23 cellular contexts compared by ENCODE assay signal in the genomic region with DNA sequence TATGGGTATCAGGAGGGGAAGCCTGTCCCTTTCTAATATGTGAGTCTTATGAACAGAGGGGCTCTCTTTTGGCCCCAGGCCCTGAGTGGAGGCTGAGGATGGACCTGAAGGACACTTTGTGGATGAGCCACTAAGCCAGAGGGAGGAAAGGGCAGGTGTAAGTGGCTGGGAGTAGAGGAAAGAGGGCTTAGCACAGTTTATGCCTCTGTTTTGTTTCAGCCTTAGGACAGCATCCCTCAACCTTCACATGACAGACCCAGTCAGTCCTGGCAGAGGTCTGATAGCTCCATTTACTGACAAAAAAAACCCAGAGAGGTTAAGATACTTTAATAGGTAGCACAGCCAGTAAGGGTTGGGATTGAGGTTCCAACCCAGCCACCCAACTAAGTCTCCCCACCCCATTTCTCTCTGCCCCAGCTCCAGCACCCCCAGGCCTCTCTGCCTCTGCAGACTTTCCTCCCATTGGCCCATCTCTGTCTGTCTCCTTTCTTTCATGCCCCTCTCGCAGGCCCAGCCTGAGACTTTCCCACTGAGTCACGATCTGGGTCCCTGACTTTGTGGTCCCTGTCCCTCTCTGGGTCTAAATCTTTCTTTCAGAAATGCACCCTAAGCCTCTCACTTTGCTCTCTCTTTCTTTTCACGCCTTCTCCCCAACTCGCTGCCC. TPM values are rescaled to one million over a fixed set of nuclear protein-coding genes. Genes with fewer than 3 reads are reported as not detected.
DNase-seq lines count a peak whose midpoint lies in the region; ATAC-seq and TF ChIP-seq lines count a peak whose summit lies in the region.
"Had no signal": no experiment of that assay in that cellular context is flagged by ENCODE, and none has a peak within 500 bp of the region (broad histone marks: within the 10 kb centered on the region; RNA-seq: fewer than 3 reads in every experiment).

No MANE protein-coding gene starts in this region.

- CTCF ChIA-PET in HEK293 (lab: Yijun Ruan, JAX): interaction anchor here (1.0 kb wide), 1 partner anchor 14 kb away, joined by 4 read pairs; no protein-coding TSS in a partner anchor

- no peaks in the 10 kb centered on the region for H3K9me3 ChIP-seq in HEK293 (ENCODE audit: control insufficient read depth, insufficient read depth, low read depth, low read length)
- H3K9me3 ChIP-seq: left ventricle myocardium inferior, SK-N-SH, transverse colon had no signal

- TF ChIP-seq CTCF in HEK293 (tag by site-specific recombination; IDR thresholded peaks at IDR 0.05) (no peak), nephron progenitor cell (IDR thresholded peaks at IDR 0.05) (no peak)

- peak; percentile 49 for DNase-seq in activated CD8-positive, alpha-beta memory T cell treated with anti-CD3 and anti-CD28 coated beads for 24 hours
- DNase-seq in activated CD8-positive, alpha-beta memory T cell treated with anti-CD3 and anti-CD28 coated beads, Interleukin-2, amount 50 U/mL, for 4 hours: no peak
- no peak for DNase-seq in activated naive CD8-positive, alpha-beta T cell treated with anti-CD3 and anti-CD28 coated beads for 36 hours
- DNase-seq in nephron progenitor cell (no peak), NCI-H1436 treated with DMSO at 0.1 percent for 48 hours (lab: John Stamatoyannopoulos, UW) (no peak), NCI-H146 (lab: John Stamatoyannopoulos, UW) (no peak)
- DNase-seq: brain microvascular endothelial cell; left ventricle myocardium inferior; NCI-H446 treated with DMSO at 0.1 percent for 48 hours; occipital lobe; SK-N-SH; stimulated activated CD4-positive, alpha-beta T cell treated with anti-CD3 and anti-CD28 coated beads, Interleukin-1b, Interleukin-23, amount 100 ng/mL, for 48 hours; transverse colon had no signal

- no peak for ATAC-seq in HG02610 (IDR thresholded peaks at IDR 0.05; ENCODE audit: unreplicated experiment)
- ATAC-seq: activated T-helper 17 cell treated with anti-CD3 and anti-CD28 coated beads, Interleukin-2, amount 50 U/mL, for 72 hours had no signal

- H3K4me1 Mint-ChIP-seq in activated naive CD8-positive, alpha-beta T cell treated with anti-CD3 and anti-CD28 coated beads for 36 hours: peaks cover 71% of the 10 kb centered on the region
- H3K4me1 Mint-ChIP-seq in nephron progenitor cell: peaks cover 49% of the 10 kb centered on the region

- POLR2A ChIA-PET in HEK293 (lab: Yijun Ruan, JAX): no interaction called here

- H3K27ac Mint-ChIP-seq in activated naive CD8-positive, alpha-beta T cell treated with anti-CD3 and anti-CD28 coated beads for 36 hours: peak overlapping the region; percentile 52
- peak overlapping the region; percentile 69 for H3K27ac Mint-ChIP-seq in nephron progenitor cell
- H3K27ac Mint-ChIP-seq: activated T-helper 17 cell treated with anti-CD3 and anti-CD28 coated beads, Interleukin-2, amount 50 U/mL, for 72 hours had no signal

- H3K4me3 Mint-ChIP-seq in activated naive CD8-positive, alpha-beta T cell treated with anti-CD3 and anti-CD28 coated beads for 36 hours: no peak overlapping the region
- no peak overlapping the region for H3K4me3 Mint-ChIP-seq in nephron progenitor cell
- H3K4me3 Mint-ChIP-seq: activated T-helper 17 cell treated with anti-CD3 and anti-CD28 coated beads, Interleukin-2, amount 50 U/mL, for 72 hours; B cell had no signal

- no peaks in the 10 kb centered on the region for H3K9me3 Mint-ChIP-seq in activated naive CD8-positive, alpha-beta T cell treated with anti-CD3 and anti-CD28 coated beads for 36 hours
- no peaks in the 10 kb centered on the region for H3K9me3 Mint-ChIP-seq in nephron progenitor cell
- H3K9me3 Mint-ChIP-seq: activated T-helper 17 cell treated with anti-CD3 and anti-CD28 coated beads, Interleukin-2, amount 50 U/mL, for 72 hours had no signal

- H3K4me3 ChIP-seq in HEK293 (ENCODE audit: low read depth, low read length): no peak overlapping the region
- H3K4me3 ChIP-seq: left ventricle myocardium inferior, transverse colon had no signal

- no peaks in the 10 kb centered on the region for H3K4me1 ChIP-seq in HEK293 (ENCODE audit: control insufficient read depth, insufficient read depth, low read length)

- H3K36me3 Mint-ChIP-seq in activated naive CD8-positive, alpha-beta T cell treated with anti-CD3 and anti-CD28 coated beads for 36 hours: no peaks in the 10 kb centered on the region
- no peaks in the 10 kb centered on the region for H3K36me3 Mint-ChIP-seq in nephron progenitor cell (ENCODE audit: low read depth)

- no peaks in the 10 kb centered on the region for H3K27me3 Mint-ChIP-seq in activated naive CD8-positive, alpha-beta T cell treated with anti-CD3 and anti-CD28 coated beads for 36 hours
- H3K27me3 Mint-ChIP-seq in nephron progenitor cell (ENCODE audit: low read depth, poor library complexity): peaks cover 72% of the 10 kb centered on the region
- H3K27me3 Mint-ChIP-seq: activated T-helper 17 cell treated with anti-CD3 and anti-CD28 coated beads, Interleukin-2, amount 50 U/mL, for 72 hours had no signal

- H3K36me3 ChIP-seq in HEK293 (ENCODE audit: control insufficient read depth in 2 of 2, insufficient read depth in 1 of 2, low read length in 2 of 2): no peaks in the 10 kb centered on the region
- H3K36me3 ChIP-seq: brain microvascular endothelial cell, left ventricle myocardium inferior, transverse colon, WERI-Rb-1 had no signal

- H3K27ac ChIP-seq in HEK293 (ENCODE audit: extremely low read depth, low read depth, low read length): no peak overlapping the region
- H3K27ac ChIP-seq: brain microvascular endothelial cell, epithelial cell of prostate, left ventricle myocardium inferior, RWPE1, transverse colon, WERI-Rb-1 had no signal

TF ChIP-seq in HEK293, 187 proteins besides CTCF, POLR2A, EP300 and RAD21:
- no peak for TF ChIP-seq ZNF37A (tag by site-specific recombination; IDR thresholded peaks at IDR 0.05)
- TF ChIP-seq PRDM1 (tag by site-specific recombination; IDR thresholded peaks at IDR 0.05): 0 out of 2 replicates have a peak, but pooled peaks have one; percentile 28

RNA-seq across cellular contexts. Expression of gene TBX21, which starts 4.7 kb away (rescaled TPM):
- total RNA-seq in activated naive CD8-positive, alpha-beta T cell treated with anti-CD3 and anti-CD28 coated beads for 36 hours: 10 to 100 TPM; 61.7 to 61.9 TPM
- total RNA-seq: A673, occipital lobe, pulmonary artery endothelial cell, skeletal muscle tissue had no signal

RNA-seq across cellular contexts. Expression of gene TBKBP1, which starts 34.4 kb away (rescaled TPM):
- 10 to 100 TPM; 11.7 to 11.9 TPM for total RNA-seq in activated naive CD8-positive, alpha-beta T cell treated with anti-CD3 and anti-CD28 coated beads for 36 hours
